ENCODE assay signal across 8 cellular contexts in the genomic region with DNA sequence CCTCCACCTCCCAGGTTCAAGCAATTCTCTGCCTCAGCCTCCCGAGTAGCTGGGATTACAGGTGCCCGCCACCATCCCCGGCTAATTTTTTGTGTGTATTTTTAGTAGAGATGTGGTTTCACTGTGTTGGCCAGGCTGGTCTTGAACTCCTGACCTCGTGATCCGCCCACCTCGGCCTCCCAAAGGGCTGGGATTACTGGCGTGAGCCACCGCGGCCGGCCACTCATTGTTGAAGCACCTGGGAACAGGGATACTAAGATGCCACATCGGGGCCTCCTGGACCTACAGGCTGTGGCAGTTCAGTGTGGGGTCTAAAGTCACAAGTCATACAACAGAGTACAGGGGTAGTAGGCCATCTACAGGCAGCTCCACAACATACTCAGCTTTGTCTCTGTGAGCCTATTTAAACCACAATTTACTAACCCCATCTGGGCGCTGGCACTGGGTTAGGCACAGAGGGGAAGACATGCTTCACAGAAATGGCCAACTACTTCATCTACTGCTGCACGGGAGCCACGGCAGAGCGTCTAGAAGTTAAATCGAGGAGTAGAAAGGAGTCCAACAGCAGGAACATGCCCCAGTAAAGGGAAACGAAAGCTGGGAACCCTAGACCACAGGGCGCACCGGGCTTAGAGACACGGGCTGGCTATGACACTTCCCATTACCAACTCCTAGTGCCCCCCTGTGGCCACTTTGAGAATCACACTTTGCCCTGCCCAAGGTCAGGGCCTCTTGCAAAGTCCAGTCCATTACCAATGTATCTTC. TPM values are rescaled to one million over a fixed set of nuclear protein-coding genes. Genes with fewer than 3 reads are reported as not detected.
A peak's percentile ranks its signal among the peaks of the same experiment; 100 is the strongest.
DNase-seq lines count a peak whose midpoint lies in the region; ATAC-seq, FAIRE-seq and TF ChIP-seq lines count a peak whose summit lies in the region.

No MANE protein-coding gene starts in this region.

- no peaks in the 10 kb centered on the region for H3K4me1 Mint-ChIP-seq in Calu3 (ENCODE audit: low read depth, unreplicated experiment)
- H3K4me1 Mint-ChIP-seq in natural killer cell = peaks cover 38 to 47% of the 10 kb centered on the region in 2 donors
- peaks cover 43 to 46% of the 10 kb centered on the region in 2 donors for H3K4me1 Mint-ChIP-seq in stimulated activated naive B cell treated with anti-CD40 and anti-IgM and Interleukin-4, amounts not matched to agents 10 μg/mL and 1 μg/mL and 100 μg/mL, for 72 hours

- H3K27me3 Mint-ChIP-seq in Calu3 (ENCODE audit: unreplicated experiment) (no peaks in the 10 kb centered on the region), natural killer cell (ENCODE audit: low read depth in 2 of 2) (no peaks in the 10 kb centered on the region)
- no peaks in the 10 kb centered on the region for H3K27me3 Mint-ChIP-seq in stimulated activated naive B cell treated with anti-CD40 and anti-IgM and Interleukin-4, amounts not matched to agents 10 μg/mL and 1 μg/mL and 100 μg/mL, for 72 hours

- ATAC-seq in natural killer cell (peak; percentile 14 to 43 (median 28)), GM19395 (IDR thresholded peaks at IDR 0.05; ENCODE audit: unreplicated experiment) (no peak)
- peak; percentile 20 to 27 for ATAC-seq in stimulated activated naive B cell treated with anti-CD40 and anti-IgM and Interleukin-4, amounts not matched to agents 10 μg/mL and 1 μg/mL and 100 μg/mL, for 72 hours (replicated peaks)

- peak; percentile 90 for DNase-seq in Calu3
- peak; percentile 85 for DNase-seq in HuH-7 (ENCODE audit: low spot score)
- peak; percentile 70 for DNase-seq in RCC 7860 (ENCODE audit: low spot score)
- peak; percentile 75 for DNase-seq in activated T-helper 1 cell treated with Interleukin-2 at 50 U/mL for 16 hours (ENCODE audit: low read depth)
- DNase-seq in fibroblast of gingiva (ENCODE audit: low read depth) = peak; percentile 86
- peak; percentile 87 for DNase-seq in natural killer cell
- DNase-seq in stimulated activated naive B cell treated with anti-CD40 and anti-IgM and Interleukin-4, amounts not matched to agents 10 μg/mL and 1 μg/mL and 100 μg/mL, for 72 hours = peak; percentile 80

- H3K4me3 Mint-ChIP-seq in Calu3 (ENCODE audit: low read depth, unreplicated experiment) = no peak overlapping the region
- peak overlapping the region; percentile 67 for H3K4me3 Mint-ChIP-seq in natural killer cell
- H3K4me3 Mint-ChIP-seq in stimulated activated naive B cell treated with anti-CD40 and anti-IgM and Interleukin-4, amounts not matched to agents 10 μg/mL and 1 μg/mL and 100 μg/mL, for 72 hours = peak overlapping the region; percentile 8 to 69

- H3K36me3 Mint-ChIP-seq in Calu3 (ENCODE audit: insufficient read depth, unreplicated experiment) (peaks cover 37% of the 10 kb centered on the region), natural killer cell (no peaks in the 10 kb centered on the region)
- peaks cover 15 to 30% of the 10 kb centered on the region in 2 donors for H3K36me3 Mint-ChIP-seq in stimulated activated naive B cell treated with anti-CD40 and anti-IgM and Interleukin-4, amounts not matched to agents 10 μg/mL and 1 μg/mL and 100 μg/mL, for 72 hours

- CTCF ChIA-PET in Calu3 (lab: Charles Lee) = interaction anchor here (1.1 kb wide), 1 partner anchor 32 kb away, joined by 6 read pairs; a partner anchor contains a TSS

- intact Hi-C loops in Calu3 (cut with micrococcal nuclease; ENCODE audit: unreplicated experiment) = loop anchor here (1.0 to 5.0 kb wide), 2 partner anchors 20 to 36 kb away; a partner anchor contains a TSS
- intact Hi-C loops in natural killer cell (cut with micrococcal nuclease) = loop anchor here (1.0 to 10.0 kb wide), 4 partner anchors 14 to 796 kb away; no protein-coding TSS in a partner anchor

- H3K9me3 Mint-ChIP-seq in Calu3 (ENCODE audit: low read depth, unreplicated experiment) = no peaks in the 10 kb centered on the region
- no peaks in the 10 kb centered on the region for H3K9me3 Mint-ChIP-seq in natural killer cell
- no peaks in the 10 kb centered on the region for H3K9me3 Mint-ChIP-seq in stimulated activated naive B cell treated with anti-CD40 and anti-IgM and Interleukin-4, amounts not matched to agents 10 μg/mL and 1 μg/mL and 100 μg/mL, for 72 hours

- H3K27ac Mint-ChIP-seq in Calu3 (ENCODE audit: unreplicated experiment) = no peak overlapping the region
- H3K27ac Mint-ChIP-seq in natural killer cell = no peak overlapping the region
- H3K27ac Mint-ChIP-seq in stimulated activated naive B cell treated with anti-CD40 and anti-IgM and Interleukin-4, amounts not matched to agents 10 μg/mL and 1 μg/mL and 100 μg/mL, for 72 hours = peak overlapping the region; percentile 79

- no TSS peak for BruUV-seq in Calu3 (replicated peaks; lab: Mats Ljungman, UMichigan)

- peak; percentile 12 for FAIRE-seq in RCC 7860 (lab: Jason Lieb, UNC)

- TF ChIP-seq CTCF in Calu3 (IDR thresholded peaks at IDR 0.05; ENCODE audit: unreplicated experiment) (peak; percentile 74), natural killer cell (IDR thresholded peaks at IDR 0.05) (peak; percentile 92)

RNA-seq across cellular contexts. Expression of a gene that starts 4.3 kb away (rescaled TPM):
- total RNA-seq in Calu3 (2022) (18.1 and 22.1 TPM in 2 replicates), natural killer cell (100 to 1,000 TPM; 191 to 315 (median 234) TPM)

RNA-seq across cellular contexts. Expression of a gene that starts 6.2 kb away (rescaled TPM):
- total RNA-seq in Calu3 (2022) = 16.1 and 17.0 TPM in 2 replicates
- total RNA-seq in natural killer cell = 1,000 to 10,000 TPM in 1 of 3 donors, 100 to 1,000 TPM in 2; 636 to 1,422 (median 923) TPM

RNA-seq across cellular contexts. Expression of a gene that starts 17.7 kb away (rescaled TPM):
- total RNA-seq in Calu3 (2022) = 12.2 and 13.5 TPM in 2 replicates
- 100 to 1,000 TPM in 1 of 3 donors, 10 to 100 TPM in 2; 48.9 to 101 (median 96.1) TPM for total RNA-seq in natural killer cell

RNA-seq across cellular contexts. Expression of a gene that starts 31.5 kb away (rescaled TPM):
- total RNA-seq in Calu3 (2022) (3.7 and 3.9 TPM in 2 replicates), natural killer cell (10 to 100 TPM; 10.2 to 15.6 (median 11.6) TPM)

RNA-seq across cellular contexts. Expression of a gene that starts 34.5 kb away (rescaled TPM):
- total RNA-seq in Calu3 (2022) = 0.28 and 0.69 TPM in 2 replicates
- total RNA-seq in natural killer cell = under 1 TPM; 0.50 to 0.77 (median 0.61) TPM

Comparison
In these comparisons a context has a peak if more than half of its experiments do, and no peak if none do; other contexts are left out.
1. RNA of a gene that starts 6.2 kb away (total RNA-seq): 636 to 1,422 TPM in natural killer cell; 16.1 to 17.0 TPM in Calu3; every median in the first group is over 10 times any median in the second.
2. Peak in every context shown above with its lines, with median percentiles within 50 percentile points of each other: DNase-seq.